Comparison of ENCODE assay signal across 1 cellular context in the genomic region with DNA sequence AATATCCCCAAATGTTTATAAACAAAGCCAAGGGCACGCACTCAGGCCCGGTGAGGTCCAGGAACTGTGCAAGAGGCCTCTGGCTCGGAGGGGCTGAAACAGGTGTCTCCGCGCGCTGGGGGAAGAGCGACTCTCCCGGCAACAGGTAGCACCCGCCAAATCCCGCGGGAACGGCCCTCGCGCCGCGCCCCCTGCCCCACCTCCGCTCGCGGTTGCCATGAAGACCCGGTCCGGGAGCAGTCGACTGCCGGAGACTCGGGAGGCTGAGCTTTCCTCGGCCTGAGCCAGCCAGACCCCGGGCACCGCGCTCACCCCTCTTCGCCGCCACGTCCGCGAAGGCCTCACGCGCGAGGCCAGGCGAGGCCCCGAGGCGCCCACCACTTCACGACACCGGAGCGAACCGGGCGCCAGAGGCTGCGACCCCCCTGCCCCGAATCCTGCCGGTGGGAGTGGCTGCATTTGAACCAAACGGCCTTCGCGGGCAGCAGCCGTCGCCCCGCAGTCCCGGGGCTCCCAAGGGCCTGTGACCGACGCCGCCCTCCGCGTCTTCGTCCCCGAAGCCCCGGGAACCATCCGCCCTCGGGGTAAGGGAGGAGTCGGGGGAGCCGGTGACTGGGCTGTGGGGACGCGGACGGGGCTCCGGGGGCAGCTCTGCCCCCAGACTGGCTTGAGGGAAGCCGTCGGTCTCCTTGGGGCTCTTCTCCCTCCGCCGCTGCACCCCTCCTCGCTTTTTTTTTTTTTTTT.
TF ChIP-seq lines count a peak whose summit lies in the region.

A gene with protein sequence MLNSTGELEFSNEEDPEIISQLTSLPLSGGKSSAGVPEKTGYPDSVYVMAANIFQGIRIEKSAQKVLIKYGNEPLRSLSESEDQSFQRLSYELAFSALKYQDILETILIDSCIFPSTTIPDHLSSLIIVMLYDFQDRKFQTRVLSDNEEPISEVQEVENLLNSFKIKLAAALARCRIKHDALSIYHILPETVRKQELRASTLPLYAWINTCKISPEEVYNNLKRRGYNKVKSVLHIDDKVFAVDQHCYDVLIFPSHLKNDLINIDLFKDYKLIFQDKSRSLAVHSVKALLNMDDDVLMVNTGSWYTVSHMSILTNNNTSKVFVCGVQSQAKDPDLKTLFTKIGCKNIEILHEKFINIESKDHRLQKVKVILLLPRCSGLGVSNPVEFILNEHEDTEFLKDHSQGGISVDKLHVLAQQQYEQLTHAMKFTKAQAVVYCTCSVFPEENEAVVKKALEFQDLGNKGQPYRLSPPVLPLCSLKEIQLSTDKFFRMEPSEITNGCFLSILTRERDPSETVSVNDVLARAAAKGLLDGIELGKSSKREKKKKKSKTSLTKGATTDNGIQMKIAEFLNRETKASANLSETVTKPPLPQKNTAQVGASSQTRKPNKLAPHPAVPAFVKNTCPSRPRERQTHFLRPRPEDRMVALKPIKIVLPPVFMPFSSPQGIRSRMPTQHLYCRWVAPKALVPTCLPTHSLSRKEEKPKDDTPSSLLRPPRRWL (plus strand): TSS at position 239 of the 744 bp plus-strand sequence. CDS start 739 bp downstream, outside the sequence.

TF ChIP-seq in HepG2, 621 proteins besides CTCF, POLR2A, EP300 and RAD21 (continued from another document):
- TF ChIP-seq, protein P1, sequence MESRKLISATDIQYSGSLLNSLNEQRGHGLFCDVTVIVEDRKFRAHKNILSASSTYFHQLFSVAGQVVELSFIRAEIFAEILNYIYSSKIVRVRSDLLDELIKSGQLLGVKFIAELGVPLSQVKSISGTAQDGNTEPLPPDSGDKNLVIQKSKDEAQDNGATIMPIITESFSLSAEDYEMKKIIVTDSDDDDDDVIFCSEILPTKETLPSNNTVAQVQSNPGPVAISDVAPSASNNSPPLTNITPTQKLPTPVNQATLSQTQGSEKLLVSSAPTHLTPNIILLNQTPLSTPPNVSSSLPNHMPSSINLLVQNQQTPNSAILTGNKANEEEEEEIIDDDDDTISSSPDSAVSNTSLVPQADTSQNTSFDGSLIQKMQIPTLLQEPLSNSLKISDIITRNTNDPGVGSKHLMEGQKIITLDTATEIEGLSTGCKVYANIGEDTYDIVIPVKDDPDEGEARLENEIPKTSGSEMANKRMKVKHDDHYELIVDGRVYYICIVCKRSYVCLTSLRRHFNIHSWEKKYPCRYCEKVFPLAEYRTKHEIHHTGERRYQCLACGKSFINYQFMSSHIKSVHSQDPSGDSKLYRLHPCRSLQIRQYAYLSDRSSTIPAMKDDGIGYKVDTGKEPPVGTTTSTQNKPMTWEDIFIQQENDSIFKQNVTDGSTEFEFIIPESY (CRISPR knock-in tag; IDR thresholded peaks at IDR 0.05) = 0 out of 2 replicates have a peak, but pooled peaks have one; percentile 10
- TF ChIP-seq, protein P2, sequence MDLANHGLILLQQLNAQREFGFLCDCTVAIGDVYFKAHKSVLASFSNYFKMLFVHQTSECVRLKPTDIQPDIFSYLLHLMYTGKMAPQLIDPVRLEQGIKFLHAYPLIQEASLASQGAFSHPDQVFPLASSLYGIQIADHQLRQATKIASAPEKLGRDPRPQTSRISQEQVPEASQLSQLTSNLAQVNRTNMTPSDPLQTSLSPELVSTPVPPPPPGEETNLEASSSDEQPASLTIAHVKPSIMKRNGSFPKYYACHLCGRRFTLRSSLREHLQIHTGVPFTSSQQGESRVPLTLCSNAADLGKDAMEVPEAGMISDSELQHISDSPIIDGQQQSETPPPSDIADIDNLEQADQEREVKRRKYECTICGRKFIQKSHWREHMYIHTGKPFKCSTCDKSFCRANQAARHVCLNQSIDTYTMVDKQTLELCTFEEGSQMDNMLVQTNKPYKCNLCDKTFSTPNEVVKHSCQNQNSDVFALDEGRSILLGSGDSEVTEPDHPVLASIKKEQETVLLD (CRISPR knock-in tag; IDR thresholded peaks at IDR 0.05; ENCODE audit: low read depth) = no peak
